Comparison of ENCODE assay signal across 8 cellular contexts in the genomic region with DNA sequence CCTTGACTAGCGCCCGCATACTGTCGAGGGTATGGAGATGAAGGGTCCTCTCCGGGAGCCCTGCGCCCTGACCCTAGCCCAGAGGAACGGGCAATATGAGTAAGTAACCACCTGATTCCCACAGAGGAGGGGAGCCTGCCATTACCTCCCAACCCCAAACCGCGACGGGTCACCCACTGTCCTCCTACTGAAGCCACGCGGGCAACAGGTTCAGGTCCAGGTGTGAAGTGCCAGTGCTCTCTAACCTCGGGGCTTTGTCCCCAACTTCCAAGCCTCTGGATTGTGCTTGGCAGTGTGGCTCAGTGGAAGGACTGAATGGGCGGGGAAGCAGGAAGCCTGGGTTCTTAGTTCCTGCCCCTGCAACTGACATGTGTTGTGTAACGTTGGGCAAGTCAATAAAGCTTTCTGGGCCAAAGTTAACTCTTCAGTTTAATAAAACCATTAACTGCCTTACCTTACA. TPM values are rescaled to one million over a fixed set of nuclear protein-coding genes. Genes with fewer than 3 reads are reported as not detected.
DNase-seq lines count a peak whose midpoint lies in the region; TF ChIP-seq lines count a peak whose summit lies in the region.

No MANE protein-coding gene starts in this region.

- H3K36me3 Mint-ChIP-seq in HFFc6 (ENCODE audit: low read depth) (0 out of 2 replicates have a peak, but pooled peaks cover 4% of the 10 kb centered on the region), type B pancreatic cell (peaks cover 11% of the 10 kb centered on the region)

- H3K4me1 Mint-ChIP-seq in HFFc6 (ENCODE audit: low read depth), result peaks cover 15% of the 10 kb centered on the region
- H3K4me1 Mint-ChIP-seq in type B pancreatic cell (ENCODE audit: unreplicated experiment), result peaks cover 14% of the 10 kb centered on the region

- peak overlapping the region; percentile 73 for H3K4me3 ChIP-seq in choroid plexus epithelial cell (ENCODE audit: low read depth, low read length)

- TF ChIP-seq CTCF in HFFc6 (IDR thresholded peaks at IDR 0.05), result no peak
- no peak for TF ChIP-seq CTCF in choroid plexus epithelial cell (conservative IDR thresholded peaks at IDR 0.05; ENCODE audit: low read depth, low read length)
- TF ChIP-seq CTCF in type B pancreatic cell (conservative IDR thresholded peaks at IDR 0.05), result no peak

- no peaks in the 10 kb centered on the region for H3K27me3 Mint-ChIP-seq in HFFc6 (ENCODE audit: insufficient read depth)
- H3K27me3 Mint-ChIP-seq in type B pancreatic cell, result no peaks in the 10 kb centered on the region

- H3K4me3 Mint-ChIP-seq in HFFc6 (peak overlapping the region; percentile 79), type B pancreatic cell (peak overlapping the region; percentile 85)

- peak overlapping the region; percentile 33; the same call in 1 of the 2 replicates for H3K27ac Mint-ChIP-seq in HFFc6
- peak overlapping the region; percentile 5 for H3K27ac Mint-ChIP-seq in type B pancreatic cell

- DNase-seq in GM03348 (ENCODE audit: low spot score), result peak; percentile 15
- no peak for DNase-seq in HFFc6
- DNase-seq in NOMO-1 treated with DMSO at 0.1 percent for 48 hours (lab: John Stamatoyannopoulos, UW; ENCODE audit: unreplicated experiment), result peak; percentile 46
- DNase-seq in choroid plexus epithelial cell (ENCODE audit: low read depth), result no peak
- DNase-seq in medulla oblongata (ENCODE audit: extremely low spot score), result peak; percentile 9
- DNase-seq in type B pancreatic cell (ENCODE audit: extremely low spot score, unreplicated experiment), result no peak
- no peak for DNase-seq in cerebellum (ENCODE audit: low spot score)
- no peak for DNase-seq in activated CD4-positive, alpha-beta T cell treated with anti-CD3 and anti-CD28 coated beads for 4 hours

- H3K9me3 Mint-ChIP-seq in HFFc6, result no peaks in the 10 kb centered on the region
- no peaks in the 10 kb centered on the region for H3K9me3 Mint-ChIP-seq in type B pancreatic cell

RNA-seq across cellular contexts. Expression of gene OCRL, which starts 0.7 kb away (rescaled TPM):
- total RNA-seq in HFFc6 (2021; fragmentation: NEBNext Ultra II Directional; extraction: Animal tissue kit (Norgen Biotek cat#: 25700)), result 10 to 100 TPM; 28.5 to 35.2 (median 30.5) TPM
- total RNA-seq in type B pancreatic cell (ENCODE audit: low replicate concordance), result 39.8 and 41.8 TPM in 2 replicates
- 26.1 TPM for total RNA-seq in cerebellum

RNA-seq across cellular contexts. Expression of gene SMARCA1, which starts 17.5 kb away (rescaled TPM):
- 10 to 100 TPM; 61.4 to 71.7 (median 66.2) TPM for total RNA-seq in HFFc6 (2021; fragmentation: NEBNext Ultra II Directional; extraction: Animal tissue kit (Norgen Biotek cat#: 25700))
- total RNA-seq in type B pancreatic cell (ENCODE audit: low replicate concordance), result 89.9 and 106 TPM in 2 replicates
- 50.4 TPM for total RNA-seq in cerebellum

Comparison
In these comparisons a context has a peak if more than half of its experiments do, and no peak if none do; other contexts are left out.
1. DNase-seq: peak in GM03348 (single experiment), NOMO-1 treated with DMSO at 0.1 percent for 48 hours (single experiment) and medulla oblongata (single experiment); none in HFFc6 (single experiment), choroid plexus epithelial cell (single experiment), type B pancreatic cell (single experiment), cerebellum (single experiment) and activated CD4-positive, alpha-beta T cell treated with anti-CD3 and anti-CD28 coated beads for 4 hours (0 of 2).